8 cellular contexts compared by ENCODE assay signal in genomic region chr1:186374313-186375151, GRCh38. TPM values are rescaled to one million over a fixed set of nuclear protein-coding genes. Genes with fewer than 3 reads are reported as not detected.
A peak's percentile ranks its signal among the peaks of the same experiment; 100 is the strongest.
DNase-seq lines count a peak whose midpoint lies in the region; ATAC-seq and TF ChIP-seq lines count a peak whose summit lies in the region.

No MANE protein-coding gene starts in this region.

- TF ChIP-seq POLR2A in gastrocnemius medialis (IDR thresholded peaks at IDR 0.05) = no peak

- H3K79me2 ChIP-seq in OCI-LY1 (ENCODE audit: insufficient read depth, low read length) = peaks cover 44% of the 10 kb centered on the region
- H3K79me2 ChIP-seq in hepatocyte = peaks cover 69% of the 10 kb centered on the region

- H3K4me3 ChIP-seq in OCI-LY1 (ENCODE audit: low read depth, low read length, poor library complexity, severe bottlenecking) (peak overlapping the region; percentile 89), adipocyte (ENCODE audit: low read length) (peak overlapping the region; percentile 93), hepatocyte (peak overlapping the region; percentile 79), gastrocnemius medialis (peak overlapping the region; percentile 87 to 97 (median 89))

- under 1% methylated on average over 36 of the region's 37 CpGs for WGBS in hepatocyte (ENCODE audit: low lambda C conversion rate, missing lambda C conversion rate)

- H3K4me1 ChIP-seq in OCI-LY1 (ENCODE audit: insufficient read depth, low read length, severe bottlenecking) = peaks cover 27% of the 10 kb centered on the region
- peaks cover 22% of the 10 kb centered on the region for H3K4me1 ChIP-seq in adipocyte (ENCODE audit: control insufficient read depth, insufficient read depth, low read length)
- peaks cover 14% of the 10 kb centered on the region for H3K4me1 ChIP-seq in hepatocyte (ENCODE audit: insufficient read depth)
- H3K4me1 ChIP-seq in gastrocnemius medialis = peaks cover 24 to 27% of the 10 kb centered on the region in 2 donors

- in situ Hi-C loops in gastrocnemius medialis (cut with MboI; ENCODE audit: low sequenced_read_pairs in 4 of 4) = loop anchor here (10.0 to 25.0 kb wide), 5 partner anchors 1062 to 1637 kb away; partner anchors contain the start of genes IVNS1ABP (in 1 of the 4), SWT1 (in 1 of the 4) and TRMT1L (in 1 of the 4)

- intact Hi-C loops in gastrocnemius medialis (cut with DNase I; ENCODE audit: low total_unique reads) = loop anchor here (1.0 kb wide), 1 partner anchor 1217 kb away; the partner anchor contains the start of gene SWT1

- H3K9ac ChIP-seq in OCI-LY1 (ENCODE audit: low read length) = peak overlapping the region; percentile 82
- H3K9ac ChIP-seq in adipocyte (ENCODE audit: low read length) = peak overlapping the region; percentile 98

- H3K27ac ChIP-seq in OCI-LY1 (ENCODE audit: low read depth, low read length, poor library complexity, severe bottlenecking) (peak overlapping the region; percentile 77), hepatocyte (peak overlapping the region; percentile 93), gastrocnemius medialis (peak overlapping the region; percentile 97 to 98 (median 97))

- ATAC-seq in GM19463 (IDR thresholded peaks at IDR 0.05; ENCODE audit: unreplicated experiment) = peak; percentile 15
- ATAC-seq in HG03469 (IDR thresholded peaks at IDR 0.05; ENCODE audit: unreplicated experiment) = peak; percentile 33
- ATAC-seq in gastrocnemius medialis = peak; percentile 7 to 27

- H4K20me1 ChIP-seq in OCI-LY1 (ENCODE audit: insufficient read depth, low read length) (no peaks in the 10 kb centered on the region), hepatocyte (ENCODE audit: insufficient read depth, poor library complexity, severe bottlenecking) (peaks cover 11% of the 10 kb centered on the region)

- TF ChIP-seq CTCF in OCI-LY1 (IDR thresholded peaks at IDR 0.05; ENCODE audit: low read length) = no peak
- no peak for TF ChIP-seq CTCF in hepatocyte (IDR thresholded peaks at IDR 0.05; ENCODE audit: poor library complexity)
- TF ChIP-seq CTCF in gastrocnemius medialis (IDR thresholded peaks at IDR 0.05 in 4 of 5, conservative IDR thresholded peaks at IDR 0.05 in 1 of 5) = no peak

- H3K9me3 ChIP-seq in OCI-LY1 (ENCODE audit: low read length) = no peaks in the 10 kb centered on the region
- H3K9me3 ChIP-seq in adipocyte (ENCODE audit: control insufficient read depth, low read length) = no peaks in the 10 kb centered on the region
- H3K9me3 ChIP-seq in hepatocyte (ENCODE audit: low read depth) = no peaks in the 10 kb centered on the region
- no peaks in the 10 kb centered on the region for H3K9me3 ChIP-seq in gastrocnemius medialis

- no peaks in the 10 kb centered on the region for H3F3A ChIP-seq in OCI-LY1 (ENCODE audit: insufficient read depth, low read length)

- H3K27me3 ChIP-seq in OCI-LY1 (ENCODE audit: insufficient read depth, low read length) = no peaks in the 10 kb centered on the region
- no peaks in the 10 kb centered on the region for H3K27me3 ChIP-seq in adipocyte (replicated peaks; ENCODE audit: control insufficient read depth, insufficient read depth, low read length)
- H3K27me3 ChIP-seq in hepatocyte = no peaks in the 10 kb centered on the region
- no peaks in the 10 kb centered on the region for H3K27me3 ChIP-seq in gastrocnemius medialis

- H2AFZ ChIP-seq in OCI-LY1 (ENCODE audit: low read length) (no peak overlapping the region), hepatocyte (peak overlapping the region; percentile 73)

- peaks cover 38% of the 10 kb centered on the region for H3K36me3 ChIP-seq in OCI-LY1 (ENCODE audit: insufficient read depth, low read length)
- H3K36me3 ChIP-seq in adipocyte (ENCODE audit: control insufficient read depth, insufficient read depth, low read length, severe bottlenecking) = peaks cover 34% of the 10 kb centered on the region
- H3K36me3 ChIP-seq in hepatocyte (replicated peaks; ENCODE audit: insufficient read depth, low read depth) = no peaks in the 10 kb centered on the region
- peaks cover 0 to 21% of the 10 kb centered on the region in 2 donors for H3K36me3 ChIP-seq in gastrocnemius medialis

- H3K4me2 ChIP-seq in OCI-LY1 (ENCODE audit: low read length) = peak overlapping the region; percentile 82
- peak overlapping the region; percentile 81 for H3K4me2 ChIP-seq in hepatocyte

- DNase-seq in DMS79 treated with DMSO at 0.1 percent for 48 hours (lab: John Stamatoyannopoulos, UW) (peak; percentile 55), adipocyte (ENCODE audit: low read depth) (peak; percentile 66), hepatocyte (ENCODE audit: low spot score) (peak; percentile 52), gastrocnemius medialis (peak; percentile 10 to 35), epidermal melanocyte (ENCODE audit: insufficient read length, low spot score) (no peak)

- H3K9me2 ChIP-seq in OCI-LY1 (ENCODE audit: low read depth, low read length) = no peaks in the 10 kb centered on the region
- H3K9me2 ChIP-seq in hepatocyte (replicated peaks; ENCODE audit: insufficient read depth) = no peaks in the 10 kb centered on the region

RNA-seq across cellular contexts. Expression of gene TPR, which starts 0.5 kb away (rescaled TPM):
- total RNA-seq in hepatocyte (51.5 and 58.4 TPM in 2 replicates), gastrocnemius medialis (10 to 100 TPM; 56.6 to 84.7 (median 62.9) TPM)
- polyA plus RNA-seq in hepatocyte = 65.1 and 79.4 TPM in 2 replicates

RNA-seq across cellular contexts. Expression of gene ODR4, which starts 1.1 kb away (rescaled TPM):
- total RNA-seq in hepatocyte = 22.1 and 29.2 TPM in 2 replicates
- 22.3 and 22.8 TPM in 2 replicates for polyA plus RNA-seq in hepatocyte
- total RNA-seq in gastrocnemius medialis = 10 to 100 TPM; 11.3 to 16.8 (median 11.9) TPM
